1 cellular context compared by ENCODE assay signal in genomic region chr14:103216399-103216798, GRCh38.
TF ChIP-seq lines count a peak whose summit lies in the region.

No MANE protein-coding gene starts in this region.

TF ChIP-seq in H1, 55 proteins besides CTCF, POLR2A, EP300 and RAD21:
- TF ChIP-seq NANOG (IDR thresholded peaks at IDR 0.05; ENCODE audit: insufficient read depth, low read depth, low read length, poor library complexity, severe bottlenecking): no peak
